12 cellular contexts compared by ENCODE assay signal in the genomic region with DNA sequence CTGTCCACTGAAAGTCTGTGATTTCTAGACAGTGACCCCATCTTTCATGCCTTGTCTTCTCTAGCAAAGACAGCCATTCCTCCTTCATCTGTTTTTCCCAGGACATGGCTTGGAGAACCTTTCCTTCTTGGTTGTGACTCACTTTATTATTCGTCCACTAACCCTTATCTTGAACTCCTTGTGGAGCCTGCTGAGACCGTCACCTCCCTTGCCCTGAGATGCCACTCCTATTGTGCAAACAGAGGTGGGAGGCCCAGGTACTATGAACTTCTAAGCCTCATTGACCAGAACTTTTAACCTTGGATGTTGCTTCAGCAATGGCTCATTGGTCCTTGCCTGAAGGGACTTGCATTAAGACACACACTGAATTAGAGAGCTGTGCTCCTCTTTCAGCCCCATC.
"Had no signal": no experiment of that assay in that cellular context is flagged by ENCODE, and none has a peak within 500 bp of the region (broad histone marks: within the 10 kb centered on the region; RNA-seq: fewer than 3 reads in every experiment).

No MANE protein-coding gene starts in this region.

- ATAC-seq: body of pancreas; left ventricle myocardium superior; stimulated activated naive B cell treated with anti-CD40 and anti-IgM and Interleukin-4, amounts not matched to agents 10 μg/mL and 1 μg/mL and 100 μg/mL, for 72 hours had no signal

- DNase-seq: activated CD4-positive, alpha-beta T cell treated with anti-CD3 and anti-CD28 coated beads, Interleukin-2, amount 10 ng/mL, durations not matched to agents 7 days and 5 days; activated effector memory CD4-positive, alpha-beta T cell treated with Interleukin-2 at 50 U/mL for 16 hours; activated T-cell treated with anti-CD3 and anti-CD28 coated beads, Interleukin-2, amount 50 U/mL, for 24 hours; amniotic stem cell; body of pancreas; immature natural killer cell; left ventricle myocardium superior; naive B cell; stimulated activated CD4-positive, alpha-beta T cell treated with anti-CD3 and anti-CD28 coated beads, Interleukin-1b, Interleukin-23, amount 100 ng/mL, for 48 hours; stimulated activated naive B cell treated with anti-CD40 and anti-IgM and Interleukin-4, amounts not matched to agents 10 μg/mL and 1 μg/mL and 100 μg/mL, for 72 hours; substantia nigra; trophoblast cell had no signal

- H3K9me3 ChIP-seq: body of pancreas had no signal

- H3K4me3 ChIP-seq: body of pancreas had no signal

- H3K27ac ChIP-seq: body of pancreas had no signal

- H3K27me3 ChIP-seq: body of pancreas had no signal
